ENCODE assay signal across 10 cellular contexts in genomic region chr15:42371125-42371524, GRCh38. TPM values are rescaled to one million over a fixed set of nuclear protein-coding genes. Genes with fewer than 3 reads are reported as not detected.
A peak's percentile ranks its signal among the peaks of the same experiment; 100 is the strongest.
DNase-seq lines count a peak whose midpoint lies in the region; ATAC-seq, FAIRE-seq and TF ChIP-seq lines count a peak whose summit lies in the region.
"Had no signal": no experiment of that assay in that cellular context is flagged by ENCODE, and none has a peak within 500 bp of the region (broad histone marks: within the 10 kb centered on the region; RNA-seq: fewer than 3 reads in every experiment).

No MANE protein-coding gene starts in this region.

- TF ChIP-seq RAD21 in HCT116 (IDR thresholded peaks at IDR 0.05; ENCODE audit: low read depth), result peak; percentile 51

- H3K27me3 ChIP-seq in HCT116 (ENCODE audit: insufficient read depth, low read length) (no peaks in the 10 kb centered on the region), PC-9 (ENCODE audit: insufficient read depth, low read depth) (no peaks in the 10 kb centered on the region)

- H3K79me2 ChIP-seq in HCT116 (ENCODE audit: insufficient read depth, low read length) (no peaks in the 10 kb centered on the region), PC-9 (ENCODE audit: low read depth) (no peaks in the 10 kb centered on the region)

- ATAC-seq in HCT116 (peak; percentile 60; the same call in 1 of the 2 replicates), GM19452 (IDR thresholded peaks at IDR 0.05; ENCODE audit: unreplicated experiment) (no peak)

- FAIRE-seq in D721Med (lab: Jason Lieb, UNC), result no peak

- H3K4me1 ChIP-seq in HCT116 (ENCODE audit: control insufficient read depth in 1 of 2, insufficient read depth in 2 of 2, low read length in 2 of 2), result peaks cover 3 to 10% of the 10 kb centered on the region in 2 experiments; a peak in 3 of 4 replicates
- H3K4me1 ChIP-seq in PC-9 (replicated peaks; ENCODE audit: insufficient read depth), result no peaks in the 10 kb centered on the region

- RAD21 ChIA-PET in HCT116 (lab: Charles Lee; ENCODE audit: low non-redundant PET in 1 of 2, low total read pairs in 2 of 2, uncharacterized antibody in 2 of 2, unreplicated experiment in 2 of 2), result no interaction called here

- H3K9ac ChIP-seq in HCT116 (ENCODE audit: low read length), result no peak overlapping the region

- H3K4me2 ChIP-seq in HCT116 (ENCODE audit: low read length) (no peak overlapping the region; the same call in 1 of the 2 replicates), PC-9 (no peak overlapping the region)

- H3K36me3 ChIP-seq in HCT116 (ENCODE audit: control insufficient read depth in 1 of 2, insufficient read depth in 2 of 2, low read length in 2 of 2), result no peaks in the 10 kb centered on the region
- no peaks in the 10 kb centered on the region for H3K36me3 ChIP-seq in PC-9 (ENCODE audit: low read depth)

- H4K20me1 ChIP-seq in HCT116 (ENCODE audit: insufficient read depth) (no peaks in the 10 kb centered on the region), PC-9 (ENCODE audit: insufficient read depth) (no peaks in the 10 kb centered on the region)

- DNase-seq in DMS 273 (lab: John Stamatoyannopoulos, UW; ENCODE audit: unreplicated experiment) (peak; percentile 15), DMS 273 treated with DMSO at 0.1 percent for 48 hours (lab: John Stamatoyannopoulos, UW) (no peak), HCT116 (ENCODE audit: low read depth, low spot score) (peak; percentile 4), PC-9 (no peak), fibroblast of peridontal ligament (ENCODE audit: extremely low read depth) (peak; percentile 28), D721Med (ENCODE audit: insufficient read length, low spot score) (no peak), COLO668 (lab: John Stamatoyannopoulos, UW; ENCODE audit: unreplicated experiment) (no peak)
- DNase-seq: NCI-H2171 had no signal

- H3K27ac ChIP-seq in HCT116 (ENCODE audit: low read depth, low read length), result no peak overlapping the region
- no peak overlapping the region for H3K27ac ChIP-seq in PC-9

- intact Hi-C loops in HCT116 (cut with micrococcal nuclease), result no loop called here
- intact Hi-C loops in PC-9 (cut with micrococcal nuclease; ENCODE audit: unreplicated experiment), result no loop called here

- CTCF ChIA-PET in HCT116 (lab: Charles Lee) (interaction anchor here (1.7 kb wide), 1 partner anchor 14 kb away, joined by 5 read pairs; no protein-coding TSS in a partner anchor), PC-9 (lab: Charles Lee) (no interaction called here)

- H2AFZ ChIP-seq in HCT116 (ENCODE audit: low read depth, low read length, poor library complexity, severe bottlenecking) (peak overlapping the region; percentile 5), PC-9 (no peak overlapping the region)

- H3K4me3 ChIP-seq in HCT116 (replicated peaks in 1 of 2; ENCODE audit: low read depth in 1 of 2, low read length in 2 of 2), result no peak overlapping the region
- H3K4me3 ChIP-seq in PC-9, result no peak overlapping the region

- TF ChIP-seq POLR2A in HCT116 (IDR thresholded peaks at IDR 0.05; ENCODE audit: borderline replicate concordance, extremely low read depth, insufficient read depth, insufficient read length), result no peak

- no peaks in the 10 kb centered on the region for H3F3A ChIP-seq in PC-9 (ENCODE audit: insufficient read depth, low read depth)

- peak; percentile 12 to 37 (median 32); a peak in 3 of 6 replicates for TF ChIP-seq CTCF in HCT116 (IDR thresholded peaks at IDR 0.05 in 2 of 3, conservative IDR thresholded peaks at IDR 0.05 in 1 of 3; ENCODE audit: borderline replicate concordance in 1 of 3, insufficient read depth in 1 of 3, low read depth in 2 of 3, low read length in 2 of 3)
- peak; percentile 37 for TF ChIP-seq CTCF in PC-9 (conservative IDR thresholded peaks at IDR 0.05)
- no peak for TF ChIP-seq CTCF in D721Med (IDR thresholded peaks at IDR 0.05; ENCODE audit: insufficient read depth, missing control alignments)

- POLR2A ChIA-PET in HCT116 (lab: Charles Lee), result no interaction called here
- POLR2A ChIA-PET in PC-9 (lab: Charles Lee; ENCODE audit: unreplicated experiment), result no interaction called here

- H3K9me2 ChIP-seq in HCT116 (ENCODE audit: insufficient read depth) (no peaks in the 10 kb centered on the region), PC-9 (ENCODE audit: insufficient read depth) (no peaks in the 10 kb centered on the region)

- H3K9me3 ChIP-seq in HCT116 (ENCODE audit: control insufficient read depth in 1 of 2, insufficient read depth in 1 of 2, low read depth in 1 of 2, low read length in 2 of 2) (no peaks in the 10 kb centered on the region), PC-9 (ENCODE audit: insufficient read depth, low read depth) (no peaks in the 10 kb centered on the region)

- BruUV-seq in HCT116 (replicated peaks; lab: Mats Ljungman, UMichigan), result no TSS peak
- BruUV-seq in PC-9 (replicated peaks; lab: Mats Ljungman, UMichigan), result no TSS peak

TF ChIP-seq in HCT116, 20 proteins besides CTCF, POLR2A, EP300 and RAD21:
- TF ChIP-seq EZH2 (IDR thresholded peaks at IDR 0.05) (no peak), SP1 (IDR thresholded peaks at IDR 0.05; ENCODE audit: low read depth) (no peak), POLR2AphosphoS5 (IDR thresholded peaks at IDR 0.05; ENCODE audit: low read depth, low read length) (no peak), JUND (IDR thresholded peaks at IDR 0.05) (no peak), REST (IDR thresholded peaks at IDR 0.05; ENCODE audit: low read depth) (no peak), SRF (IDR thresholded peaks at IDR 0.05; ENCODE audit: low read depth) (no peak)
- TF ChIP-seq, protein P1, sequence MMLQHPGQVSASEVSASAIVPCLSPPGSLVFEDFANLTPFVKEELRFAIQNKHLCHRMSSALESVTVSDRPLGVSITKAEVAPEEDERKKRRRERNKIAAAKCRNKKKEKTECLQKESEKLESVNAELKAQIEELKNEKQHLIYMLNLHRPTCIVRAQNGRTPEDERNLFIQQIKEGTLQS (IDR thresholded peaks at IDR 0.05), result no peak

RNA-seq across cellular contexts. Expression of gene CAPN3, which starts 11.8 kb away (rescaled TPM):
- total RNA-seq in HCT116 (2021; ENCODE audit: unreplicated experiment), result 1.8 TPM
- polyA plus RNA-seq in HCT116 (2012), result 2.4 and 2.8 TPM in 2 replicates
- total RNA-seq in PC-9 (2021), result 0.18 and 0.50 TPM in 2 replicates
- total RNA-seq: A172 had no signal

Comparison
In these comparisons a context has a peak if more than half of its experiments do, and no peak if none do; other contexts are left out.
1. DNase-seq: peak in DMS 273 (single experiment), HCT116 (single experiment) and fibroblast of peridontal ligament (single experiment); none in DMS 273 treated with DMSO at 0.1 percent for 48 hours (single experiment), PC-9 (0 of 2), D721Med (single experiment) and COLO668 (single experiment).